Comparison of ENCODE assay signal across 1 cellular context in genomic region chr22:38112361-38112760, GRCh38.
TF ChIP-seq lines count a peak whose summit lies in the region.

No MANE protein-coding gene starts in this region.

TF ChIP-seq in HepG2, 621 proteins besides CTCF, POLR2A, EP300 and RAD21:
- TF ChIP-seq, protein P1, sequence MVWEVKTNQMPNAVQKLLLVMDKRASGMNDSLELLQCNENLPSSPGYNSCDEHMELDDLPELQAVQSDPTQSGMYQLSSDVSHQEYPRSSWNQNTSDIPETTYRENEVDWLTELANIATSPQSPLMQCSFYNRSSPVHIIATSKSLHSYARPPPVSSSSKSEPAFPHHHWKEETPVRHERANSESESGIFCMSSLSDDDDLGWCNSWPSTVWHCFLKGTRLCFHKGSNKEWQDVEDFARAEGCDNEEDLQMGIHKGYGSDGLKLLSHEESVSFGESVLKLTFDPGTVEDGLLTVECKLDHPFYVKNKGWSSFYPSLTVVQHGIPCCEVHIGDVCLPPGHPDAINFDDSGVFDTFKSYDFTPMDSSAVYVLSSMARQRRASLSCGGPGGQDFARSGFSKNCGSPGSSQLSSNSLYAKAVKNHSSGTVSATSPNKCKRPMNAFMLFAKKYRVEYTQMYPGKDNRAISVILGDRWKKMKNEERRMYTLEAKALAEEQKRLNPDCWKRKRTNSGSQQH (CRISPR knock-in tag; IDR thresholded peaks at IDR 0.05; ENCODE audit: low read depth): no peak
- no peak for TF ChIP-seq RNF2 (conservative IDR thresholded peaks at IDR 0.05; ENCODE audit: low read depth)
- TF ChIP-seq, protein P2, sequence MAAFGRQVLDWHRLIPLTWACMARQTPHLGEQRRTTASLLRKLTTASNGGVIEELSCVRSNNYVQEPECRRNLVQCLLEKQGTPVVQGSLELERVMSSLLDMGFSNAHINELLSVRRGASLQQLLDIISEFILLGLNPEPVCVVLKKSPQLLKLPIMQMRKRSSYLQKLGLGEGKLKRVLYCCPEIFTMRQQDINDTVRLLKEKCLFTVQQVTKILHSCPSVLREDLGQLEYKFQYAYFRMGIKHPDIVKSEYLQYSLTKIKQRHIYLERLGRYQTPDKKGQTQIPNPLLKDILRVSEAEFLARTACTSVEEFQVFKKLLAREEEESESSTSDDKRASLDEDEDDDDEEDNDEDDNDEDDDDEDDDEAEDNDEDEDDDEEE (CRISPR knock-in tag; IDR thresholded peaks at IDR 0.05): no peak
- peak; percentile 10 for TF ChIP-seq AGO2 (optimal IDR thresholded peaks at IDR 0.05; ENCODE audit: low read depth, low read length)
- TF ChIP-seq MIER2 (CRISPR knock-in tag; IDR thresholded peaks at IDR 0.05): no peak
- no peak for TF ChIP-seq ZNF33A (CRISPR knock-in tag; IDR thresholded peaks at IDR 0.05; ENCODE audit: borderline replicate concordance)
- no peak for TF ChIP-seq NFKBIZ (CRISPR knock-in tag; IDR thresholded peaks at IDR 0.05)
- 0 out of 2 replicates have a peak, but pooled peaks have one; percentile 5 for TF ChIP-seq SALL1 (CRISPR knock-in tag; IDR thresholded peaks at IDR 0.05)
- TF ChIP-seq, protein P3, sequence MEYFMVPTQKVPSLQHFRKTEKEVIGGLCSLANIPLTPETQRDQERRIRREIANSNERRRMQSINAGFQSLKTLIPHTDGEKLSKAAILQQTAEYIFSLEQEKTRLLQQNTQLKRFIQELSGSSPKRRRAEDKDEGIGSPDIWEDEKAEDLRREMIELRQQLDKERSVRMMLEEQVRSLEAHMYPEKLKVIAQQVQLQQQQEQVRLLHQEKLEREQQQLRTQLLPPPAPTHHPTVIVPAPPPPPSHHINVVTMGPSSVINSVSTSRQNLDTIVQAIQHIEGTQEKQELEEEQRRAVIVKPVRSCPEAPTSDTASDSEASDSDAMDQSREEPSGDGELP (IDR thresholded peaks at IDR 0.05; ENCODE audit: borderline replicate concordance, low read depth): 0 out of 2 replicates have a peak, but pooled peaks have one; percentile 2
